ENCODE assay signal across 1 cellular context in genomic region chr3:196611761-196612483, GRCh38.
TF ChIP-seq lines count a peak whose summit lies in the region.

No MANE protein-coding gene starts in this region.

TF ChIP-seq in K562, 482 proteins besides CTCF, POLR2A, EP300 and RAD21 (continued from another document and continues in another):
- TF ChIP-seq THRB (CRISPR knock-in tag; conservative IDR thresholded peaks at IDR 0.05) (no peak), EHMT2 (IDR thresholded peaks at IDR 0.05) (no peak), ZNF639 (CRISPR knock-in tag; conservative IDR thresholded peaks at IDR 0.05 in 1 of 2, IDR thresholded peaks at IDR 0.05 in 1 of 2) (no peak), RBM34 (IDR thresholded peaks at IDR 0.05; ENCODE audit: borderline replicate concordance, insufficient read depth, low read length) (no peak), ARID4B (CRISPR knock-in tag; IDR thresholded peaks at IDR 0.05) (no peak), EP400 (IDR thresholded peaks at IDR 0.05) (peak; percentile 22; the same call in 1 of the 2 replicates), ZNF354B (CRISPR knock-in tag; IDR thresholded peaks at IDR 0.05) (no peak), JUND (IDR thresholded peaks at IDR 0.05; ENCODE audit: borderline replicate concordance, low read depth, low read length) (0 out of 2 replicates have a peak, but pooled peaks have one; percentile 34), JUND (tag; IDR thresholded peaks at IDR 0.05; ENCODE audit: borderline replicate concordance, low read depth, low read length) (no peak; the same call in 2 of the 3 replicates), KDM2B (CRISPR knock-in tag; IDR thresholded peaks at IDR 0.05) (no peak), ZNF124 (CRISPR knock-in tag; IDR thresholded peaks at IDR 0.05) (no peak), SIRT6 (IDR thresholded peaks at IDR 0.05; ENCODE audit: low read depth, low read length) (no peak), ARID3A (IDR thresholded peaks at IDR 0.05; ENCODE audit: borderline replicate concordance, low read depth, low read length) (peak; percentile 46; the same call in 1 of the 2 replicates), PCBP2 (IDR thresholded peaks at IDR 0.05; ENCODE audit: low read depth, low read length, poor library complexity, severe bottlenecking) (no peak), SMARCC2 (IDR thresholded peaks at IDR 0.05; ENCODE audit: low read depth) (no peak), ZNF24 (IDR thresholded peaks at IDR 0.05) (no peak), RFX5 (IDR thresholded peaks at IDR 0.05; ENCODE audit: low read depth, low read length) (no peak), ETV5 (CRISPR knock-in tag; IDR thresholded peaks at IDR 0.05; ENCODE audit: low read depth) (peak; percentile 78), E2F5 (CRISPR knock-in tag; IDR thresholded peaks at IDR 0.05) (no peak), ZNF23 (CRISPR knock-in tag; IDR thresholded peaks at IDR 0.05) (no peak), SRF (CRISPR knock-in tag; IDR thresholded peaks at IDR 0.05) (no peak), ZNF785 (CRISPR knock-in tag; IDR thresholded peaks at IDR 0.05) (no peak), POLR3A (IDR thresholded peaks at IDR 0.05; ENCODE audit: borderline replicate concordance, extremely low read depth, insufficient read depth, insufficient read length) (no peak), ZNF140 (CRISPR knock-in tag; IDR thresholded peaks at IDR 0.05) (no peak), ZNF384 (IDR thresholded peaks at IDR 0.05; ENCODE audit: low read depth, low read length) (no peak), CAMTA2 (CRISPR knock-in tag; conservative IDR thresholded peaks at IDR 0.05) (no peak), SIN3B (IDR thresholded peaks at IDR 0.05; ENCODE audit: low read depth) (no peak), ETS2 (tag; IDR thresholded peaks at IDR 0.05; ENCODE audit: borderline replicate concordance, poor library complexity, severe bottlenecking) (no peak), CREB1 (IDR thresholded peaks at IDR 0.05) (no peak), CREB1 (CRISPR knock-in tag; IDR thresholded peaks at IDR 0.05) (no peak), ZNF280B (CRISPR knock-in tag; IDR thresholded peaks at IDR 0.05) (no peak), CTCFL (IDR thresholded peaks at IDR 0.05; ENCODE audit: borderline replicate concordance, insufficient read depth, low read depth, low read length, poor library complexity, severe bottlenecking) (no peak), ZNF395 (CRISPR knock-in tag; IDR thresholded peaks at IDR 0.05) (peak; percentile 29; the same call in 1 of the 2 replicates), TCF3 (CRISPR knock-in tag; IDR thresholded peaks at IDR 0.05) (peak; percentile 49), LEF1 (IDR thresholded peaks at IDR 0.05) (peak; percentile 40; the same call in 1 of the 2 replicates), SIX5 (IDR thresholded peaks at IDR 0.05; ENCODE audit: borderline replicate concordance in 1 of 2, insufficient read depth in 1 of 2, low read depth in 1 of 2, low read length in 2 of 2) (no peak), PTRF (tag; IDR thresholded peaks at IDR 0.05) (no peak), TEAD4 (IDR thresholded peaks at IDR 0.05; ENCODE audit: low read length) (peak; percentile 50; the same call in 1 of the 2 replicates), TEAD4 (CRISPR knock-in tag; IDR thresholded peaks at IDR 0.05; ENCODE audit: borderline replicate concordance) (no peak), ZBTB7A (IDR thresholded peaks at IDR 0.05; ENCODE audit: borderline replicate concordance, control insufficient read depth, low read depth, low read length) (no peak), BRF1 (IDR thresholded peaks at IDR 0.05; ENCODE audit: borderline replicate concordance, extremely low read depth, insufficient read length) (no peak), ZNF277 (CRISPR knock-in tag; IDR thresholded peaks at IDR 0.05; ENCODE audit: borderline replicate concordance) (no peak), SRSF7 (optimal IDR thresholded peaks at IDR 0.05; ENCODE audit: low read depth, low read length) (no peak), ETV1 (tag; conservative IDR thresholded peaks at IDR 0.05; ENCODE audit: low read depth) (peak; percentile 95), HMG20A (CRISPR knock-in tag; conservative IDR thresholded peaks at IDR 0.05) (no peak), ZNF12 (CRISPR knock-in tag; IDR thresholded peaks at IDR 0.05) (no peak), TSC22D4 (tag; IDR thresholded peaks at IDR 0.05) (no peak), ZBED1 (IDR thresholded peaks at IDR 0.05) (no peak), GATA2 (CRISPR knock-in tag; IDR thresholded peaks at IDR 0.05) (peak; percentile 84), MBD2 (IDR thresholded peaks at IDR 0.05; ENCODE audit: borderline replicate concordance, low read depth) (no peak; the same call in 1 of the 2 replicates), ZNF217 (CRISPR knock-in tag; IDR thresholded peaks at IDR 0.05) (no peak)
